Comparison of ENCODE assay signal across 27 cellular contexts in genomic region chr5:16757146-16757545, GRCh38.
"Had no signal": no experiment of that assay in that cellular context is flagged by ENCODE, and none has a peak within 500 bp of the region (broad histone marks: within the 10 kb centered on the region; RNA-seq: fewer than 3 reads in every experiment).

No MANE protein-coding gene starts in this region.

- H3K36me3 ChIP-seq: ascending aorta had no signal

- H3K9me3 Mint-ChIP-seq: activated CD4-positive, alpha-beta memory T cell treated with anti-CD3 and anti-CD28 coated beads for 36 hours; activated CD4-positive, alpha-beta T cell treated with anti-CD3 and anti-CD28 coated beads, Interleukin-2, amount 10 ng/mL, durations not matched to agents 7 days and 5 days; activated naive CD4-positive, alpha-beta T cell treated with anti-CD3 and anti-CD28 coated beads, Interleukin-2, amount 50 U/mL, for 72 hours; activated naive CD8-positive, alpha-beta T cell treated with anti-CD3 and anti-CD28 coated beads, Interleukin-2, amount 50 U/mL, for 24 hours; activated T-cell treated with anti-CD3 and anti-CD28 coated beads, Interleukin-2, amount 50 U/mL, for 4 hours had no signal

- H3K27me3 Mint-ChIP-seq: activated CD4-positive, alpha-beta memory T cell treated with anti-CD3 and anti-CD28 coated beads for 36 hours; activated CD4-positive, alpha-beta T cell treated with anti-CD3 and anti-CD28 coated beads, Interleukin-2, amount 10 ng/mL, durations not matched to agents 7 days and 5 days; activated naive CD8-positive, alpha-beta T cell treated with anti-CD3 and anti-CD28 coated beads, Interleukin-2, amount 50 U/mL, for 24 hours; brain; T-helper 17 cell had no signal

- H3K9me3 ChIP-seq: ascending aorta, MG63 had no signal

- H3K27ac ChIP-seq: ascending aorta, PC-9 had no signal

- H3K27ac Mint-ChIP-seq: activated CD4-positive, alpha-beta memory T cell treated with anti-CD3 and anti-CD28 coated beads for 36 hours; activated CD4-positive, alpha-beta T cell treated with anti-CD3 and anti-CD28 coated beads, Interleukin-2, amount 10 ng/mL, durations not matched to agents 7 days and 5 days; activated naive CD4-positive, alpha-beta T cell treated with anti-CD3 and anti-CD28 coated beads, Interleukin-2, amount 50 U/mL, for 72 hours; activated naive CD8-positive, alpha-beta T cell treated with anti-CD3 and anti-CD28 coated beads, Interleukin-2, amount 50 U/mL, for 24 hours had no signal

- DNase-seq: activated CD4-positive, alpha-beta memory T cell treated with anti-CD3 and anti-CD28 coated beads for 36 hours; activated CD4-positive, alpha-beta T cell treated with anti-CD3 and anti-CD28 coated beads, Interleukin-2, amount 10 ng/mL, durations not matched to agents 7 days and 5 days; activated CD4-positive, CD25-positive, alpha-beta regulatory T cell; activated CD8-positive, alpha-beta memory T cell treated with anti-CD3 and anti-CD28 coated beads for 24 hours; activated effector memory CD4-positive, alpha-beta T cell treated with anti-CD3 and anti-CD28 coated beads, Interleukin-2, amount 50 U/mL, for 16 hours; activated naive CD4-positive, alpha-beta T cell treated with Interleukin-2 at 50 U/mL for 16 hours; activated naive CD8-positive, alpha-beta T cell treated with anti-CD3 and anti-CD28 coated beads, Interleukin-2, amount 50 U/mL, for 24 hours; activated T-cell treated with anti-CD3 and anti-CD28 coated beads, Interleukin-2, amount 50 U/mL, for 4 hours; amniotic stem cell; MG63; MV-4-11; NCI-H1092 treated with DMSO at 0.1 percent for 48 hours; NCI-H1417 treated with DMSO at 0.1 percent for 48 hours; NCI-H1694; NCI-H2029; NCI-H2107; NCI-H2171 treated with DMSO at 0.1 percent for 48 hours; NCI-H226; NCI-H510A; NCI-H526 treated with DMSO at 0.1 percent for 48 hours; PC-9; SHP77 treated with DMSO at 0.1 percent for 48 hours; T-helper 17 cell; T-helper 9 cell had no signal

- H3K36me3 Mint-ChIP-seq: activated CD4-positive, alpha-beta memory T cell treated with anti-CD3 and anti-CD28 coated beads for 36 hours; activated naive CD4-positive, alpha-beta T cell treated with anti-CD3 and anti-CD28 coated beads, Interleukin-2, amount 50 U/mL, for 72 hours had no signal

- H3K4me3 Mint-ChIP-seq: activated CD4-positive, alpha-beta memory T cell treated with anti-CD3 and anti-CD28 coated beads for 36 hours; activated CD4-positive, alpha-beta T cell treated with anti-CD3 and anti-CD28 coated beads, Interleukin-2, amount 10 ng/mL, durations not matched to agents 7 days and 5 days; activated naive CD8-positive, alpha-beta T cell treated with anti-CD3 and anti-CD28 coated beads, Interleukin-2, amount 50 U/mL, for 24 hours; activated T-cell treated with anti-CD3 and anti-CD28 coated beads, Interleukin-2, amount 50 U/mL, for 4 hours; brain; T-helper 17 cell had no signal

- H3K4me3 ChIP-seq: ascending aorta, MG63, PC-9 had no signal

- ATAC-seq: activated naive CD4-positive, alpha-beta T cell treated with anti-CD3 and anti-CD28 coated beads, Interleukin-2, amount 50 U/mL, for 72 hours; activated naive CD8-positive, alpha-beta T cell treated with anti-CD3 and anti-CD28 coated beads, Interleukin-2, amount 50 U/mL, for 24 hours; activated T-cell treated with anti-CD3 and anti-CD28 coated beads, Interleukin-2, amount 50 U/mL, for 4 hours; T-helper 17 cell had no signal

- H3K4me1 ChIP-seq: ascending aorta had no signal

- H3K27me3 ChIP-seq: ascending aorta, MG63 had no signal
